Comparison of ENCODE assay signal across 8 cellular contexts in genomic region chr1:44807364-44808062, GRCh38. TPM values are rescaled to one million over a fixed set of nuclear protein-coding genes. Genes with fewer than 3 reads are reported as not detected.
DNase-seq lines count a peak whose midpoint lies in the region; ATAC-seq and TF ChIP-seq lines count a peak whose summit lies in the region.

No MANE protein-coding gene starts in this region.

- peaks cover 11 to 28% of the 10 kb centered on the region in 2 donors for H3K36me3 Mint-ChIP-seq in activated T-cell treated with anti-CD3 and anti-CD28 coated beads, Interleukin-2, amount 50 U/mL, for 72 hours (ENCODE audit: insufficient read depth in 2 of 2)

- no peak for TF ChIP-seq CTCF in GM12864 (IDR thresholded peaks at IDR 0.05; ENCODE audit: low read depth, low read length, missing control alignments)
- peak in 1 of 3 experiments; percentile 13 for TF ChIP-seq CTCF in esophagus muscularis mucosa (IDR thresholded peaks at IDR 0.05)

- H3K27ac Mint-ChIP-seq in activated T-cell treated with anti-CD3 and anti-CD28 coated beads, Interleukin-2, amount 50 U/mL, for 72 hours, result peak overlapping the region; percentile 94

- peak overlapping the region; percentile 8 for H3K9ac ChIP-seq in muscle layer of colon (ENCODE audit: low read length)

- H3K4me1 ChIP-seq in esophagus muscularis mucosa, result peaks cover 81 to 100% (median 93%) of the 10 kb centered on the region in 4 donors
- peaks cover 51% of the 10 kb centered on the region for H3K4me1 ChIP-seq in muscle layer of colon (ENCODE audit: insufficient read depth, low read length)

- 6% methylated on average over 15 of the region's 16 CpGs for WGBS in esophagus muscularis mucosa

- peaks cover 9 to 42% (median 38%) of the 10 kb centered on the region in 4 donors for H3K36me3 ChIP-seq in esophagus muscularis mucosa
- peaks cover 22% of the 10 kb centered on the region for H3K36me3 ChIP-seq in muscle layer of colon (ENCODE audit: insufficient read depth, low read length)

- peak; percentile 78 for DNase-seq in GM12864 (ENCODE audit: low read depth)
- peak; percentile 86 to 89 for DNase-seq in activated T-cell treated with anti-CD3 and anti-CD28 coated beads, Interleukin-2, amount 50 U/mL, for 72 hours
- peak; percentile 99 for DNase-seq in esophagus muscularis mucosa (ENCODE audit: extremely low spot score)
- DNase-seq in stimulated activated CD8-positive, alpha-beta memory T cell treated with anti-CD3 and anti-CD28 coated beads, Interleukin-7, amount 100 ng/mL, for 24 hours (ENCODE audit: low read depth), result peak; percentile 75

- peak; percentile 34 for ATAC-seq in HG03066 (IDR thresholded peaks at IDR 0.05; ENCODE audit: low read depth, unreplicated experiment)
- peak; percentile 58 to 67 for ATAC-seq in activated T-cell treated with anti-CD3 and anti-CD28 coated beads, Interleukin-2, amount 50 U/mL, for 72 hours (replicated peaks in 1 of 2)
- no peak for ATAC-seq in GM18498 (IDR thresholded peaks at IDR 0.05; ENCODE audit: unreplicated experiment)

- H3K9me3 ChIP-seq in esophagus muscularis mucosa, result no peaks in the 10 kb centered on the region
- no peaks in the 10 kb centered on the region for H3K9me3 ChIP-seq in muscle layer of colon (ENCODE audit: low read length)

- intact Hi-C loops in esophagus muscularis mucosa (cut with DNase I), result no loop called here

- peak overlapping the region; percentile 84 to 99 for H3K4me3 Mint-ChIP-seq in activated T-cell treated with anti-CD3 and anti-CD28 coated beads, Interleukin-2, amount 50 U/mL, for 72 hours

- H3K9me3 Mint-ChIP-seq in activated T-cell treated with anti-CD3 and anti-CD28 coated beads, Interleukin-2, amount 50 U/mL, for 72 hours, result no peaks in the 10 kb centered on the region

- TF ChIP-seq EP300 in esophagus muscularis mucosa (IDR thresholded peaks at IDR 0.05), result no peak

- TF ChIP-seq POLR2A in esophagus muscularis mucosa (IDR thresholded peaks at IDR 0.05; ENCODE audit: low read depth), result no peak

- peaks cover 94% of the 10 kb centered on the region for H3K4me1 Mint-ChIP-seq in activated T-cell treated with anti-CD3 and anti-CD28 coated beads, Interleukin-2, amount 50 U/mL, for 72 hours (ENCODE audit: low read depth)

- no peaks in the 10 kb centered on the region for H3K27me3 Mint-ChIP-seq in activated T-cell treated with anti-CD3 and anti-CD28 coated beads, Interleukin-2, amount 50 U/mL, for 72 hours (ENCODE audit: low read depth)

- H3K27ac ChIP-seq in esophagus muscularis mucosa (replicated peaks in 1 of 4) (peak overlapping the region; percentile 96 to 97 (median 96)), muscle layer of colon (ENCODE audit: low read depth, low read length) (peak overlapping the region; percentile 99)

- no peak overlapping the region for H3K4me3 ChIP-seq in GM12864 (ENCODE audit: low read depth, low read length)
- H3K4me3 ChIP-seq in esophagus muscularis mucosa, result peak overlapping the region in 3 of 4 donors; percentile 30 to 49 (median 37)
- peak overlapping the region; percentile 22 to 49 for H3K4me3 ChIP-seq in muscle layer of colon (ENCODE audit: low read depth in 1 of 2, low read length in 2 of 2)

- no peaks in the 10 kb centered on the region for H3K27me3 ChIP-seq in esophagus muscularis mucosa
- no peaks in the 10 kb centered on the region for H3K27me3 ChIP-seq in muscle layer of colon (ENCODE audit: control insufficient read depth in 1 of 2, insufficient read depth in 2 of 2, low read length in 2 of 2)

TF ChIP-seq in PFSK-1, 5 proteins besides CTCF, POLR2A, EP300 and RAD21:
- TF ChIP-seq FOXP2 (optimal IDR thresholded peaks at IDR 0.05; ENCODE audit: borderline replicate concordance, extremely low read depth, extremely low read length, insufficient read depth) (no peak), POLR2AphosphoS5 (IDR thresholded peaks at IDR 0.05; ENCODE audit: low read depth, low read length) (peak; percentile 51; the same call in 1 of the 2 replicates), REST (IDR thresholded peaks at IDR 0.05; ENCODE audit: insufficient read depth in 1 of 2, low read depth in 2 of 2, low read length in 2 of 2) (peak in 1 of 2 experiments; percentile 50; a peak in 1 of 4 replicates), SIN3A (IDR thresholded peaks at IDR 0.05; ENCODE audit: borderline replicate concordance, insufficient read depth, low read length) (peak; percentile 79; the same call in 1 of the 2 replicates), TAF1 (IDR thresholded peaks at IDR 0.05; ENCODE audit: borderline replicate concordance, insufficient read depth, low read length) (no peak; the same call in 1 of the 2 replicates)

RNA-seq across cellular contexts. Expression of gene DYNLT4, which starts 0.4 kb away (rescaled TPM):
- 1.3 TPM for polyA plus RNA-seq in PFSK-1 (2012; ENCODE audit: insufficient read length, low read depth)
- total RNA-seq in activated T-cell treated with anti-CD3 and anti-CD28 coated beads, Interleukin-2, amount 50 U/mL, for 72 hours, result 1 to 10 TPM in 1 of 2 donors, not detected in 1; 1.5 TPM
- total RNA-seq in esophagus muscularis mucosa, result under 1 TPM in 1 of 4 donors, not detected in 3; 0.83 TPM

RNA-seq across cellular contexts. Expression of gene BTBD19, which starts 0.8 kb away (rescaled TPM):
- 7.0 TPM for polyA plus RNA-seq in PFSK-1 (2012; ENCODE audit: insufficient read length, low read depth)
- 10 to 100 TPM in 1 of 2 donors, 1 to 10 TPM in 1; 9.4 to 16.8 TPM for total RNA-seq in activated T-cell treated with anti-CD3 and anti-CD28 coated beads, Interleukin-2, amount 50 U/mL, for 72 hours
- 1 to 10 TPM; 2.7 to 6.6 (median 3.4) TPM for total RNA-seq in esophagus muscularis mucosa

RNA-seq across cellular contexts. Expression of gene PLK3, which starts 7.3 kb away (rescaled TPM):
- polyA plus RNA-seq in PFSK-1 (2012; ENCODE audit: insufficient read length, low read depth), result 47.2 TPM
- 10 to 100 TPM; 53.4 to 60.7 TPM for total RNA-seq in activated T-cell treated with anti-CD3 and anti-CD28 coated beads, Interleukin-2, amount 50 U/mL, for 72 hours
- 10 to 100 TPM in 2 of 4 donors, 1 to 10 TPM in 2; 7.9 to 46.4 (median 10.5) TPM for total RNA-seq in esophagus muscularis mucosa

RNA-seq across cellular contexts. Expression of gene BEST4, which starts 19.5 kb away (rescaled TPM):
- 0.26 TPM for polyA plus RNA-seq in PFSK-1 (2012; ENCODE audit: insufficient read length, low read depth)
- total RNA-seq in activated T-cell treated with anti-CD3 and anti-CD28 coated beads, Interleukin-2, amount 50 U/mL, for 72 hours, result 1 to 10 TPM; 2.5 to 2.6 TPM
- total RNA-seq in esophagus muscularis mucosa, result under 1 TPM in 1 of 4 donors, not detected in 3; 0.29 TPM

RNA-seq across cellular contexts. Expression of gene RPS8, which starts 32.2 kb away (rescaled TPM):
- 4,431 TPM for polyA plus RNA-seq in PFSK-1 (2012; ENCODE audit: insufficient read length, low read depth)
- 1,000 to 10,000 TPM; 2,862 to 3,010 TPM for total RNA-seq in activated T-cell treated with anti-CD3 and anti-CD28 coated beads, Interleukin-2, amount 50 U/mL, for 72 hours
- total RNA-seq in esophagus muscularis mucosa, result 1,000 to 10,000 TPM; 1,063 to 2,408 (median 1,844) TPM
